In genomic region chr2:46298522-46299351, GRCh38 we compare ENCODE assay signal across 8 cellular contexts. TPM values are rescaled to one million over a fixed set of nuclear protein-coding genes. Genes with fewer than 3 reads are reported as not detected.
A peak's percentile ranks its signal among the peaks of the same experiment; 100 is the strongest.
DNase-seq lines count a peak whose midpoint lies in the region; ATAC-seq and TF ChIP-seq lines count a peak whose summit lies in the region.

No MANE protein-coding gene starts in this region.

- peaks cover 62% of the 10 kb centered on the region for H3K27me3 Mint-ChIP-seq in activated T-helper 2 cell treated with anti-CD3 and anti-CD28 coated beads, Interferon-gamma antibody, Interleukin-2, Interleukin-4, amounts not matched to agents 10 μg/mL and 5 μg/mL and 100 μg/mL, durations not matched to agents 14 hours and 24 hours and 36 hours (ENCODE audit: low read depth)
- H3K27me3 Mint-ChIP-seq in natural killer cell (ENCODE audit: low read depth in 2 of 2), result peaks cover 58 to 61% of the 10 kb centered on the region in 2 donors

- DNase-seq in ELR (ENCODE audit: low read depth), result peak; percentile 72
- DNase-seq in LNCaP clone FGC (ENCODE audit: low read depth), result no peak
- DNase-seq in activated T-helper 2 cell treated with anti-CD3 and anti-CD28 coated beads, Interferon-gamma antibody, Interleukin-2, Interleukin-4, amounts not matched to agents 10 μg/mL and 5 μg/mL and 100 μg/mL, durations not matched to agents 14 hours and 24 hours and 36 hours (ENCODE audit: low spot score), result peak; percentile 17
- DNase-seq in fibroblast of villous mesenchyme (ENCODE audit: low read depth), result peak; percentile 62
- DNase-seq in natural killer cell, result peak; percentile 22
- no peak for DNase-seq in pons (ENCODE audit: low spot score)
- DNase-seq in middle frontal gyrus (ENCODE audit: extremely low spot score, low spot score), result no peak

- peak overlapping the region; percentile 89 for H3K4me3 Mint-ChIP-seq in activated T-helper 2 cell treated with anti-CD3 and anti-CD28 coated beads, Interferon-gamma antibody, Interleukin-2, Interleukin-4, amounts not matched to agents 10 μg/mL and 5 μg/mL and 100 μg/mL, durations not matched to agents 14 hours and 24 hours and 36 hours (ENCODE audit: low read depth)
- H3K4me3 Mint-ChIP-seq in natural killer cell, result peak overlapping the region; percentile 94

- ATAC-seq in natural killer cell (no peak), HG02840 (IDR thresholded peaks at IDR 0.05; ENCODE audit: low FRiP score, unreplicated experiment) (no peak)

- H3K4me3 ChIP-seq in LNCaP clone FGC (ENCODE audit: low read depth, low read length), result peak overlapping the region; percentile 57
- peak overlapping the region; percentile 98 for H3K4me3 ChIP-seq in fibroblast of villous mesenchyme (ENCODE audit: low read depth, low read length)

- TF ChIP-seq CTCF in LNCaP clone FGC (IDR thresholded peaks at IDR 0.05; ENCODE audit: control insufficient read depth, extremely low read depth, insufficient read depth) (0 out of 2 replicates have a peak, but pooled peaks have one; percentile 7), fibroblast of villous mesenchyme (IDR thresholded peaks at IDR 0.05; ENCODE audit: insufficient read depth, low read depth, low read length) (peak; percentile 36), natural killer cell (IDR thresholded peaks at IDR 0.05) (no peak)

- peaks cover 15% of the 10 kb centered on the region for H3K36me3 Mint-ChIP-seq in activated T-helper 2 cell treated with anti-CD3 and anti-CD28 coated beads, Interferon-gamma antibody, Interleukin-2, Interleukin-4, amounts not matched to agents 10 μg/mL and 5 μg/mL and 100 μg/mL, durations not matched to agents 14 hours and 24 hours and 36 hours (ENCODE audit: low read depth)
- no peaks in the 10 kb centered on the region for H3K36me3 Mint-ChIP-seq in natural killer cell

- no peak overlapping the region for H3K27ac Mint-ChIP-seq in activated T-helper 2 cell treated with anti-CD3 and anti-CD28 coated beads, Interferon-gamma antibody, Interleukin-2, Interleukin-4, amounts not matched to agents 10 μg/mL and 5 μg/mL and 100 μg/mL, durations not matched to agents 14 hours and 24 hours and 36 hours
- peak overlapping the region in 1 of 2 donors; percentile 81 for H3K27ac Mint-ChIP-seq in natural killer cell

- H3K4me1 Mint-ChIP-seq in activated T-helper 2 cell treated with anti-CD3 and anti-CD28 coated beads, Interferon-gamma antibody, Interleukin-2, Interleukin-4, amounts not matched to agents 10 μg/mL and 5 μg/mL and 100 μg/mL, durations not matched to agents 14 hours and 24 hours and 36 hours (ENCODE audit: low read depth), result peaks cover 32% of the 10 kb centered on the region
- peaks cover 26 to 33% of the 10 kb centered on the region in 2 donors for H3K4me1 Mint-ChIP-seq in natural killer cell

- no peaks in the 10 kb centered on the region for H3K9me3 Mint-ChIP-seq in activated T-helper 2 cell treated with anti-CD3 and anti-CD28 coated beads, Interferon-gamma antibody, Interleukin-2, Interleukin-4, amounts not matched to agents 10 μg/mL and 5 μg/mL and 100 μg/mL, durations not matched to agents 14 hours and 24 hours and 36 hours
- H3K9me3 Mint-ChIP-seq in natural killer cell, result no peaks in the 10 kb centered on the region

- intact Hi-C loops in activated T-helper 2 cell treated with anti-CD3 and anti-CD28 coated beads, Interferon-gamma antibody, Interleukin-2, Interleukin-4, amounts not matched to agents 10 μg/mL and 5 μg/mL and 100 μg/mL, durations not matched to agents 14 hours and 24 hours and 36 hours (cut with micrococcal nuclease), result loop anchor here (5.0 kb wide), 3 partner anchors 61 to 281 kb away; no protein-coding TSS in a partner anchor
- intact Hi-C loops in natural killer cell (cut with micrococcal nuclease), result loop anchor here (5.0 kb wide), 2 partner anchors 121 to 236 kb away; no protein-coding TSS in a partner anchor

RNA-seq across cellular contexts. Expression of gene EPAS1, which starts 1.5 kb away (rescaled TPM):
- total RNA-seq in activated T-helper 2 cell treated with anti-CD3 and anti-CD28 coated beads, Interferon-gamma antibody, Interleukin-2, Interleukin-4, amounts not matched to agents 10 μg/mL and 5 μg/mL and 100 μg/mL, durations not matched to agents 14 hours and 24 hours and 36 hours, result 100.0 and 102 TPM in 2 replicates
- total RNA-seq in fibroblast of villous mesenchyme (124 and 132 TPM in 2 replicates), natural killer cell (10 to 100 TPM in 1 of 3 donors, 1 to 10 TPM in 2; 2.1 to 61.4 (median 3.6) TPM)

Comparison
In these comparisons a context has a peak if more than half of its experiments do, and no peak if none do; other contexts are left out.
1. DNase-seq: peak in ELR (single experiment), activated T-helper 2 cell treated with anti-CD3 and anti-CD28 coated beads, Interferon-gamma antibody, Interleukin-2, Interleukin-4, amounts not matched to agents 10 μg/mL and 5 μg/mL and 100 μg/mL, durations not matched to agents 14 hours and 24 hours and 36 hours (single experiment), fibroblast of villous mesenchyme (single experiment) and natural killer cell (single experiment); none in LNCaP clone FGC (single experiment), pons (single experiment) and middle frontal gyrus (single experiment).